ENCODE assay signal across 1 cellular context in genomic region chr13:114131581-114132418, GRCh38.
A peak's percentile ranks its signal among the peaks of the same experiment; 100 is the strongest.
TF ChIP-seq lines count a peak whose summit lies in the region.

No MANE protein-coding gene starts in this region.

TF ChIP-seq in GM12878, 131 proteins besides CTCF, POLR2A, EP300 and RAD21 (continued from another document):
- TF ChIP-seq BCLAF1 (IDR thresholded peaks at IDR 0.05) = no peak
- TF ChIP-seq YBX1 (IDR thresholded peaks at IDR 0.05) = no peak
- no peak for TF ChIP-seq FOXM1 (IDR thresholded peaks at IDR 0.05; ENCODE audit: low read depth, low read length)
- TF ChIP-seq USF2 (IDR thresholded peaks at IDR 0.05; ENCODE audit: borderline replicate concordance, low read depth, low read length) = no peak
- TF ChIP-seq EGR1 (IDR thresholded peaks at IDR 0.05; ENCODE audit: borderline replicate concordance in 1 of 2, low read depth in 2 of 2, low read length in 2 of 2) = peak in 1 of 2 experiments; percentile 57; a peak in 1 of 3 replicates
- TF ChIP-seq BHLHE40 (IDR thresholded peaks at IDR 0.05; ENCODE audit: borderline replicate concordance in 1 of 2, low read depth in 2 of 2, low read length in 1 of 2) = no peak; a peak in 1 of 4 replicates
- TF ChIP-seq CHD4 (IDR thresholded peaks at IDR 0.05) = no peak
- TF ChIP-seq BCL11A (IDR thresholded peaks at IDR 0.05; ENCODE audit: low read depth, low read length) = no peak
- TF ChIP-seq RELB (IDR thresholded peaks at IDR 0.05; ENCODE audit: low read depth) = no peak
- TF ChIP-seq NFXL1 (IDR thresholded peaks at IDR 0.05; ENCODE audit: borderline replicate concordance) = no peak
- no peak for TF ChIP-seq FOS (IDR thresholded peaks at IDR 0.05; ENCODE audit: borderline replicate concordance, extremely low read depth, insufficient read length)
- no peak for TF ChIP-seq BRCA1 (IDR thresholded peaks at IDR 0.05; ENCODE audit: low read depth, low read length)
- no peak for TF ChIP-seq REST (IDR thresholded peaks at IDR 0.05; ENCODE audit: low read depth, low read length)
- no peak for TF ChIP-seq PRDM15 (CRISPR knock-in tag; IDR thresholded peaks at IDR 0.05)
- no peak for TF ChIP-seq SIN3A (IDR thresholded peaks at IDR 0.05; ENCODE audit: low read depth, low read length)
- no peak for TF ChIP-seq ZNF274 (IDR thresholded peaks at IDR 0.05; ENCODE audit: insufficient read depth, insufficient read length)
- no peak for TF ChIP-seq IRF3 (IDR thresholded peaks at IDR 0.05)
- no peak for TF ChIP-seq STAT3 (IDR thresholded peaks at IDR 0.05; ENCODE audit: low read depth, low read length)
- TF ChIP-seq KLF5 (IDR thresholded peaks at IDR 0.05; ENCODE audit: partially characterized antibody) = no peak
- no peak for TF ChIP-seq STAT1 (conservative IDR thresholded peaks at IDR 0.05)
- TF ChIP-seq ESRRA (IDR thresholded peaks at IDR 0.05; ENCODE audit: low read length) = no peak
- no peak for TF ChIP-seq SKIL (IDR thresholded peaks at IDR 0.05; ENCODE audit: low read depth, poor library complexity, severe bottlenecking)
- TF ChIP-seq TCF3 (IDR thresholded peaks at IDR 0.05; ENCODE audit: borderline replicate concordance, insufficient read depth, low read depth, low read length) = no peak
- no peak for TF ChIP-seq BCL3 (IDR thresholded peaks at IDR 0.05; ENCODE audit: borderline replicate concordance, insufficient read depth, low read depth, low read length, poor library complexity, severe bottlenecking)
- no peak for TF ChIP-seq ATF3 (IDR thresholded peaks at IDR 0.05; ENCODE audit: borderline replicate concordance, extremely low read depth, low read depth, low read length)
- TF ChIP-seq PAX5 (IDR thresholded peaks at IDR 0.05; ENCODE audit: borderline replicate concordance, low read depth, low read length) = 0 out of 2 replicates have a peak, but pooled peaks have one; percentile 36
- peak; percentile 86 for TF ChIP-seq NBN (IDR thresholded peaks at IDR 0.05)
- no peak for TF ChIP-seq SRF (IDR thresholded peaks at IDR 0.05; ENCODE audit: low read depth in 2 of 2, low read length in 2 of 2)
- no peak for TF ChIP-seq E2F8 (IDR thresholded peaks at IDR 0.05; ENCODE audit: low read depth, partially characterized antibody)
- TF ChIP-seq ATF7 (IDR thresholded peaks at IDR 0.05; ENCODE audit: low read depth) = no peak
- TF ChIP-seq BMI1 (IDR thresholded peaks at IDR 0.05; ENCODE audit: borderline replicate concordance) = no peak
- no peak for TF ChIP-seq JUNB (IDR thresholded peaks at IDR 0.05)
- no peak for TF ChIP-seq SMC3 (IDR thresholded peaks at IDR 0.05; ENCODE audit: borderline replicate concordance, low read length)
- TF ChIP-seq RBBP5 (conservative IDR thresholded peaks at IDR 0.05) = no peak
